16 cellular contexts compared by ENCODE assay signal in genomic region chr20:41287327-41287726, GRCh38. TPM values are rescaled to one million over a fixed set of nuclear protein-coding genes. Genes with fewer than 3 reads are reported as not detected.
DNase-seq lines count a peak whose midpoint lies in the region; ATAC-seq and TF ChIP-seq lines count a peak whose summit lies in the region.
"Had no signal": no experiment of that assay in that cellular context is flagged by ENCODE, and none has a peak within 500 bp of the region (broad histone marks: within the 10 kb centered on the region; RNA-seq: fewer than 3 reads in every experiment).

No MANE protein-coding gene starts in this region.

- H2AFZ ChIP-seq in ACC112 (ENCODE audit: low read length, unreplicated experiment), result no peak overlapping the region

- H3K4me1 Mint-ChIP-seq in T-cell, result no peaks in the 10 kb centered on the region
- H3K4me1 Mint-ChIP-seq: activated naive CD4-positive, alpha-beta T cell treated with anti-CD3 and anti-CD28 coated beads, Interleukin-2, amount 10 ng/mL, durations not matched to agents 7 days and 5 days had no signal

- POLR2A ChIA-PET in T-cell (lab: Charles Lee), result no interaction called here

- H3K9me3 ChIP-seq in left lung (peaks cover 0 to 9% of the 10 kb centered on the region in 2 donors), aorta (ENCODE audit: control insufficient read depth, low read length) (no peaks in the 10 kb centered on the region)

- no peaks in the 10 kb centered on the region for H3K27me3 ChIP-seq in ACC112 (ENCODE audit: insufficient read depth, low read length)
- H3K27me3 ChIP-seq in left lung, result no peaks in the 10 kb centered on the region
- no peaks in the 10 kb centered on the region for H3K27me3 ChIP-seq in aorta (ENCODE audit: control insufficient read depth in 1 of 2, insufficient read depth in 2 of 2, low read length in 1 of 2)
- H3K27me3 ChIP-seq: BLaER1 had no signal

- H3K4me3 Mint-ChIP-seq in T-cell, result no peak overlapping the region
- H3K4me3 Mint-ChIP-seq: activated naive CD4-positive, alpha-beta T cell treated with anti-CD3 and anti-CD28 coated beads, Interleukin-2, amount 10 ng/mL, durations not matched to agents 7 days and 5 days had no signal

- DNase-seq in HCEC 1CT, result peak; percentile 94
- peak; percentile 76 for DNase-seq in amniotic stem cell (lab: John Stamatoyannopoulos, UW)
- DNase-seq in foreskin fibroblast, result peak; percentile 87 to 94
- DNase-seq in T-cell, result no peak
- DNase-seq in NCI-H1694 (lab: John Stamatoyannopoulos, UW), result no peak
- no peak for DNase-seq in left lung
- no peak for DNase-seq in aorta
- DNase-seq: activated CD8-positive, alpha-beta memory T cell treated with anti-CD3 and anti-CD28 coated beads for 24 hours; activated naive CD4-positive, alpha-beta T cell treated with anti-CD3 and anti-CD28 coated beads, Interleukin-2, amount 10 ng/mL, durations not matched to agents 7 days and 5 days; DMS79; KBM-7; NCI-H1930; NCI-H748 treated with DMSO at 0.1 percent for 48 hours; T-helper 9 cell had no signal

- peaks cover 14% of the 10 kb centered on the region for H3K36me3 Mint-ChIP-seq in T-cell

- TF ChIP-seq CTCF in foreskin fibroblast (IDR thresholded peaks at IDR 0.05; ENCODE audit: low read depth, low read length) (no peak), left lung (IDR thresholded peaks at IDR 0.05) (no peak)

- H3K27ac ChIP-seq in ACC112 (ENCODE audit: low read depth, low read length) (peak overlapping the region; percentile 83), left lung (no peak overlapping the region), aorta (ENCODE audit: low read depth in 1 of 2, low read length in 2 of 2) (no peak overlapping the region)
- H3K27ac ChIP-seq: BLaER1 had no signal

- H3K4me1 ChIP-seq in ACC112 (ENCODE audit: control insufficient read depth, insufficient read depth, low read length, unreplicated experiment), result peaks cover 10% of the 10 kb centered on the region
- peaks cover 0 to 3% of the 10 kb centered on the region in 2 donors for H3K4me1 ChIP-seq in left lung
- no peaks in the 10 kb centered on the region for H3K4me1 ChIP-seq in aorta (ENCODE audit: control insufficient read depth in 1 of 2, insufficient read depth in 2 of 2, low read length in 2 of 2)
- H3K4me1 ChIP-seq: BLaER1 had no signal

- ATAC-seq in T-cell (replicated peaks in 1 of 4) (no peak), left lung (no peak), aorta (ENCODE audit: low FRiP score) (no peak)

- intact Hi-C loops in left lung (cut with DNase I) (no loop called here), aorta (cut with DNase I) (no loop called here)

- peaks cover 5 to 15% (median 5%) of the 10 kb centered on the region in 3 donors for H3K9me3 Mint-ChIP-seq in T-cell

- H3K79me2 ChIP-seq in ACC112 (ENCODE audit: control insufficient read depth, insufficient read depth, low read length, unreplicated experiment), result peaks cover 65% of the 10 kb centered on the region

- no peaks in the 10 kb centered on the region for H3K27me3 Mint-ChIP-seq in T-cell
- H3K27me3 Mint-ChIP-seq: activated naive CD4-positive, alpha-beta T cell treated with anti-CD3 and anti-CD28 coated beads, Interleukin-2, amount 10 ng/mL, durations not matched to agents 7 days and 5 days had no signal

- no peak overlapping the region for H3K4me3 ChIP-seq in ACC112 (ENCODE audit: low read depth, low read length)
- H3K4me3 ChIP-seq in foreskin fibroblast (ENCODE audit: low read depth in 1 of 2, low read length in 2 of 2), result no peak overlapping the region
- no peak overlapping the region for H3K4me3 ChIP-seq in left lung
- H3K4me3 ChIP-seq in aorta (ENCODE audit: low read length in 2 of 2), result no peak overlapping the region
- H3K4me3 ChIP-seq: BLaER1 had no signal

- CTCF ChIA-PET in T-cell (lab: Charles Lee), result no interaction called here

- peaks cover 19% of the 10 kb centered on the region for H3K36me3 ChIP-seq in ACC112 (ENCODE audit: insufficient read depth, low read length)
- H3K36me3 ChIP-seq in left lung, result no peaks in the 10 kb centered on the region
- peaks cover 0 to 1% of the 10 kb centered on the region in 2 donors for H3K36me3 ChIP-seq in aorta (ENCODE audit: control insufficient read depth in 1 of 2, insufficient read depth in 2 of 2, low read length in 1 of 2)
- H3K36me3 ChIP-seq: BLaER1 had no signal

- H3K27ac Mint-ChIP-seq in T-cell, result no peak overlapping the region
- H3K27ac Mint-ChIP-seq: activated naive CD4-positive, alpha-beta T cell treated with anti-CD3 and anti-CD28 coated beads, Interleukin-2, amount 10 ng/mL, durations not matched to agents 7 days and 5 days had no signal

- WGBS in aorta, 2 donors, result 86 to 89% methylated on average over 2 of the region's 2 CpGs

RNA-seq across cellular contexts. Expression of gene ZHX3, which starts 30.2 kb away (rescaled TPM):
- 10 to 100 TPM in 3 of 5 donors, 1 to 10 TPM in 2; 7.0 to 11.1 (median 10.5) TPM for total RNA-seq in T-cell
- total RNA-seq in left lung, result 10 to 100 TPM; 45.9 to 47.9 TPM
- 10 to 100 TPM; 50.7 to 98.6 TPM for total RNA-seq in aorta
- 10 to 100 TPM; 11.0 to 26.9 TPM for polyA plus RNA-seq in aorta

RNA-seq across cellular contexts. Expression of gene LPIN3, which starts 53.3 kb away (rescaled TPM):
- total RNA-seq in T-cell, result under 1 TPM; 0.16 to 0.80 (median 0.46) TPM
- total RNA-seq in left lung, result 10 to 100 TPM; 10.8 to 20.4 TPM
- 10 to 100 TPM; 21.4 to 22.6 TPM for total RNA-seq in aorta
- 10 to 100 TPM; 17.3 to 37.0 TPM for polyA plus RNA-seq in aorta

Comparison
In these comparisons a context has a peak if more than half of its experiments do, and no peak if none do; other contexts are left out.
1. DNase-seq: peak in HCEC 1CT (single experiment), amniotic stem cell (single experiment) and foreskin fibroblast (2 of 2); none in T-cell (0 of 34), NCI-H1694 (single experiment), left lung (0 of 2) and aorta (0 of 2).
2. RNA of gene LPIN3, which starts 53.3 kb away (total RNA-seq): 21.4 to 22.6 TPM in aorta and 10.8 to 20.4 TPM in left lung; 0.16 to 0.80 TPM in T-cell; every median in the first group is over 4 times any median in the second.